Comparison of ENCODE assay signal across 11 cellular contexts in the genomic region with DNA sequence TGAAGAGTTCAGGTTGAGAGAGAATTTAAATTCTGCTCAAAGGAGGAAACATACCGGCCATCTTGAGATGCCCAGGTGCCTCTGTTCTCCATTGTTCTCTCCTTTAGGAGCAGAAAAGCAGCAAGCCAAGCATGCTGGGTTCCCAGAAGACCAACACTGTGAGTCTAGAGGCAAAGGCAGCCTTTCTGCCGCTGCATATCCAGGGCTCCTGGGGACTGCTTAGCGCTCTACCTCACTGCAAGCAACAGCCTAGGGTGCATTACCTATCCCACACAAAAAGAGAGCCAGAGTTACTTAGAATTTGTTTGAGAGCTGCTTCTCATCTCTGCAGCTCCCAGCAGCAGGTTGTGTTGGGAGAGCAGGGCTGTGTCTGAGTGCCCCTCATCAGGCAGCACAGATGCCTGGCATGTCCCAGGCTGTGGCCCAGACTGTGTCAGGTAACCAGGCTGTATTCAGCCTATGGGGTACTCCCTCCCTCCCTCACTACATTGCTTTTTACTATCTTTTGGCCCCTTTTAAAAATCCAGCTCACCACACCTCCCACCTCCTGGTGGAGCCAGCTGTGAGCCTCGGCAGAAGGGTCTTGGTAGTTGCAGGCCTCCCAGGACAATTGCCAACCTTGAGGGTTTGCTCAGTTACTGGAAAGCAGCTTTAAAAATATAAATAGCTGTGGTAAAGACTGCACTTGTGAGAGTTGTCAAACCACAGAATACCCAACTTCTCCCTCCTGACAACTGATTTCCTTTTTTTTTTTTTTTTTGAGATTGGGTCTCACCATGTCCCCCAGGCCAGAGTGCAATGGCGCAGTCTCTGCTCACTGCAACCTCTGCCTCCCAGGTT. TPM values are rescaled to one million over a fixed set of nuclear protein-coding genes. Genes with fewer than 3 reads are reported as not detected.
DNase-seq lines count a peak whose midpoint lies in the region; ATAC-seq lines count a peak whose summit lies in the region.
"Had no signal": no experiment of that assay in that cellular context is flagged by ENCODE, and none has a peak within 500 bp of the region (broad histone marks: within the 10 kb centered on the region; RNA-seq: fewer than 3 reads in every experiment).

No MANE protein-coding gene starts in this region.

- peak; percentile 50 for ATAC-seq in stimulated activated naive CD8-positive, alpha-beta T cell treated with anti-CD3 and anti-CD28 coated beads, Interleukin-15, amount 100 ng/mL, for 72 hours
- no peak for ATAC-seq in stimulated activated naive CD8-positive, alpha-beta T cell treated with anti-CD3 and anti-CD28 coated beads, Interleukin-15, Interleukin-2, amounts not matched to agents 100 U/mL and 50 U/mL, for 24 hours
- peak; percentile 66 for ATAC-seq in HG03064 (IDR thresholded peaks at IDR 0.05; ENCODE audit: low read depth, unreplicated experiment)

- H2BK5ac ChIP-seq in trophoblast cell (ENCODE audit: low read depth, low read length, poor library complexity), result no peak overlapping the region

- H3K4me1 ChIP-seq in SJCRH30 (peaks cover 4% of the 10 kb centered on the region; the same call in 1 of the 2 replicates), trophoblast cell (ENCODE audit: control insufficient read depth in 1 of 2, insufficient read depth in 2 of 2, low read length in 2 of 2) (no peaks in the 10 kb centered on the region)

- no peak overlapping the region for H3K4me2 ChIP-seq in trophoblast cell (ENCODE audit: low read length)

- H3K4me3 ChIP-seq in SJCRH30 (no peak overlapping the region), trophoblast cell (ENCODE audit: low read depth, low read length) (no peak overlapping the region)

- H3K18ac ChIP-seq in trophoblast cell (ENCODE audit: low read length), result no peak overlapping the region

- H3K27me3 Mint-ChIP-seq in stimulated activated naive CD8-positive, alpha-beta T cell treated with anti-CD3 and anti-CD28 coated beads, Interleukin-15, amount 100 ng/mL, for 72 hours, result peaks cover 5% of the 10 kb centered on the region

- H4K91ac ChIP-seq in trophoblast cell (ENCODE audit: low read depth, low read length), result no peak overlapping the region

- H2BK120ac ChIP-seq in trophoblast cell (ENCODE audit: insufficient read depth, low read length, poor library complexity), result no peak overlapping the region

- H3K79me2 ChIP-seq in trophoblast cell (ENCODE audit: control insufficient read depth, insufficient read depth, low read length, poor library complexity), result no peaks in the 10 kb centered on the region

- no peaks in the 10 kb centered on the region for H3K27me3 ChIP-seq in SJCRH30
- H3K27me3 ChIP-seq in trophoblast cell (ENCODE audit: insufficient read depth, low read length), result no peaks in the 10 kb centered on the region

- no peak for DNase-seq in stimulated activated naive CD8-positive, alpha-beta T cell treated with anti-CD3 and anti-CD28 coated beads, Interleukin-15, amount 100 ng/mL, for 72 hours
- DNase-seq in stimulated activated naive CD8-positive, alpha-beta T cell treated with anti-CD3 and anti-CD28 coated beads, Interleukin-15, Interleukin-2, amounts not matched to agents 100 U/mL and 50 U/mL, for 24 hours, result no peak
- DNase-seq in SJCRH30 (peak; percentile 40 to 56), trophoblast cell (no peak), midbrain (lab: John Stamatoyannopoulos, UW) (no peak), LoVo (ENCODE audit: low spot score) (no peak), NCI-H524 treated with DMSO at 0.1 percent for 48 hours (lab: John Stamatoyannopoulos, UW) (no peak)
- DNase-seq: C1 segment of cervical spinal cord; NCI-H524; stimulated activated CD8-positive, alpha-beta memory T cell treated with anti-CD3 and anti-CD28 coated beads, Interleukin-4, amount 100 ng/mL, for 48 hours had no signal

- H3K36me3 ChIP-seq in SJCRH30 (no peaks in the 10 kb centered on the region), trophoblast cell (ENCODE audit: control insufficient read depth in 1 of 2, insufficient read depth in 2 of 2, low read length in 2 of 2) (no peaks in the 10 kb centered on the region)

- peaks cover 31% of the 10 kb centered on the region for H3K4me1 Mint-ChIP-seq in stimulated activated naive CD8-positive, alpha-beta T cell treated with anti-CD3 and anti-CD28 coated beads, Interleukin-15, amount 100 ng/mL, for 72 hours

- no peak overlapping the region for H3K23ac ChIP-seq in trophoblast cell (ENCODE audit: low read length)

- H2BK12ac ChIP-seq in trophoblast cell (ENCODE audit: low read length), result no peak overlapping the region

- H3K27ac ChIP-seq in SJCRH30, result no peak overlapping the region
- H3K27ac ChIP-seq in trophoblast cell (ENCODE audit: low read depth, low read length), result no peak overlapping the region

- H3K14ac ChIP-seq in trophoblast cell (ENCODE audit: low read length), result no peak overlapping the region

- no peak overlapping the region for H2AFZ ChIP-seq in trophoblast cell (ENCODE audit: insufficient read depth, low read length, poor library complexity)

- H2AK5ac ChIP-seq in trophoblast cell (ENCODE audit: low read length), result no peak overlapping the region

- no peak overlapping the region for H3K9ac ChIP-seq in trophoblast cell (ENCODE audit: low read length)

- H4K8ac ChIP-seq in trophoblast cell (ENCODE audit: low read depth, low read length), result no peak overlapping the region

- H3K9me3 ChIP-seq in SJCRH30 (replicated peaks) (peaks cover 14% of the 10 kb centered on the region), trophoblast cell (ENCODE audit: insufficient read depth, low read depth, low read length) (peaks cover 1% of the 10 kb centered on the region)

- H3K9me3 Mint-ChIP-seq in stimulated activated naive CD8-positive, alpha-beta T cell treated with anti-CD3 and anti-CD28 coated beads, Interleukin-15, amount 100 ng/mL, for 72 hours, result no peaks in the 10 kb centered on the region

- H3K79me1 ChIP-seq in trophoblast cell (ENCODE audit: low read length), result no peaks in the 10 kb centered on the region

- peak overlapping the region in 1 of 2 donors; percentile 40 for H3K4me3 Mint-ChIP-seq in stimulated activated naive CD8-positive, alpha-beta T cell treated with anti-CD3 and anti-CD28 coated beads, Interleukin-15, amount 100 ng/mL, for 72 hours

- H3K4ac ChIP-seq in trophoblast cell (ENCODE audit: low read depth, low read length), result no peak overlapping the region

- peak overlapping the region in 1 of 2 donors; percentile 2 for H3K27ac Mint-ChIP-seq in stimulated activated naive CD8-positive, alpha-beta T cell treated with anti-CD3 and anti-CD28 coated beads, Interleukin-15, amount 100 ng/mL, for 72 hours

- no peak overlapping the region for H4K12ac ChIP-seq in trophoblast cell (ENCODE audit: low read depth, low read length)

- no CpG with 5 or more reads among the region's 5 CpGs for WGBS in trophoblast cell (ENCODE audit: extremely low coverage, insufficient coverage, insufficient read length)

RNA-seq across cellular contexts. Expression of a gene that starts 30.2 kb away (rescaled TPM):
- 0.38 and 0.51 TPM in 2 replicates for total RNA-seq in SJCRH30 (2014; rRNA removed; shearing (Covaris generic))
- polyA plus RNA-seq in trophoblast cell (2013), result not detected in 2 replicates

Comparison
In these comparisons a context has a peak if more than half of its experiments do, and no peak if none do; other contexts are left out.
1. DNase-seq: peak in SJCRH30 (2 of 2); none in stimulated activated naive CD8-positive, alpha-beta T cell treated with anti-CD3 and anti-CD28 coated beads, Interleukin-15, amount 100 ng/mL, for 72 hours (0 of 2), stimulated activated naive CD8-positive, alpha-beta T cell treated with anti-CD3 and anti-CD28 coated beads, Interleukin-15, Interleukin-2, amounts not matched to agents 100 U/mL and 50 U/mL, for 24 hours (single experiment), trophoblast cell (0 of 2), midbrain (single experiment), LoVo (single experiment) and NCI-H524 treated with DMSO at 0.1 percent for 48 hours (single experiment).